Comparison of ENCODE assay signal across 37 cellular contexts in genomic region chr22:36692280-36692679, GRCh38. TPM values are rescaled to one million over a fixed set of nuclear protein-coding genes. Genes with fewer than 3 reads are reported as not detected.
"Had no signal": no experiment of that assay in that cellular context is flagged by ENCODE, and none has a peak within 500 bp of the region (broad histone marks: within the 10 kb centered on the region; RNA-seq: fewer than 3 reads in every experiment).

No MANE protein-coding gene starts in this region.

- H3K4me1 Mint-ChIP-seq: activated B cell treated with CpG ODN at 0.5 μM for 24 hours; activated CD4-positive, alpha-beta T cell treated with anti-CD3 and anti-CD28 coated beads, Interleukin-2, amount 10 ng/mL, durations not matched to agents 24 days and 14 days; activated naive CD8-positive, alpha-beta T cell treated with anti-CD3 and anti-CD28 coated beads for 36 hours; activated T-helper 17 cell treated with anti-CD3 and anti-CD28 coated beads, Interleukin-2, amount 50 U/mL, for 72 hours had no signal

- H3K27ac Mint-ChIP-seq: activated B cell treated with CpG ODN at 0.5 μM for 24 hours; activated CD4-positive, alpha-beta memory T cell treated with anti-CD3 and anti-CD28 coated beads for 36 hours; activated CD4-positive, alpha-beta T cell treated with anti-CD3 and anti-CD28 coated beads, Interleukin-2, amount 10 ng/mL, durations not matched to agents 24 days and 14 days; activated CD8-positive, alpha-beta T cell treated with anti-CD3 and anti-CD28 coated beads for 36 hours; activated naive CD4-positive, alpha-beta T cell treated with anti-CD3 and anti-CD28 coated beads for 36 hours; activated naive CD4-positive, alpha-beta T cell treated with anti-CD3 and anti-CD28 coated beads, Interleukin-2, amount 50 U/mL, for 72 hours; activated naive CD8-positive, alpha-beta T cell treated with anti-CD3 and anti-CD28 coated beads for 36 hours; activated T-cell treated with anti-CD3 and anti-CD28 coated beads, Interleukin-2, amount 50 U/mL, for 72 hours; activated T-helper 1 cell treated with anti-CD3 and anti-CD28 coated beads, Interleukin-12 subunit alpha, Interleukin-12 subunit beta, Interleukin-2, Interleukin-4 antibody, amounts not matched to agents 30 ng/mL and 10 ng/mL and 1 ng/mL, durations not matched to agents 14 hours and 24 hours and 36 hours; activated T-helper 17 cell treated with anti-CD3 and anti-CD28 coated beads, Interleukin-2, amount 50 U/mL, for 72 hours; T-helper 1 cell treated with Interleukin-12 subunit alpha and Interleukin-12 subunit beta and Interleukin-4 antibody, amounts not matched to agents 30 μg/mL and 1 μg/mL, for 36 hours; T-helper 2 cell treated with Interferon-gamma antibody and Interleukin-4, amounts not matched to agents 5 μg/mL and 100 μg/mL, for 36 hours had no signal

- ATAC-seq: activated CD8-positive, alpha-beta T cell treated with anti-CD3 and anti-CD28 coated beads for 36 hours; activated naive CD4-positive, alpha-beta T cell treated with anti-CD3 and anti-CD28 coated beads, Interleukin-2, amount 50 U/mL, for 72 hours; activated T-cell treated with anti-CD3 and anti-CD28 coated beads, Interleukin-2, amount 50 U/mL, for 4 hours; activated T-cell treated with anti-CD3 and anti-CD28 coated beads, Interleukin-2, amount 50 U/mL, for 72 hours; activated T-helper 17 cell treated with anti-CD3 and anti-CD28 coated beads, Interleukin-2, amount 50 U/mL, for 72 hours; body of pancreas had no signal

- H3K4me1 ChIP-seq: adrenal gland, body of pancreas, breast epithelium had no signal

- H3K9me3 Mint-ChIP-seq: activated B cell treated with CpG ODN at 0.5 μM for 24 hours; activated CD4-positive, alpha-beta memory T cell treated with anti-CD3 and anti-CD28 coated beads for 36 hours; activated CD4-positive, alpha-beta T cell treated with anti-CD3 and anti-CD28 coated beads, Interleukin-2, amount 10 ng/mL, durations not matched to agents 24 days and 14 days; activated CD8-positive, alpha-beta T cell treated with anti-CD3 and anti-CD28 coated beads for 36 hours; activated naive CD4-positive, alpha-beta T cell treated with anti-CD3 and anti-CD28 coated beads for 36 hours; activated naive CD4-positive, alpha-beta T cell treated with anti-CD3 and anti-CD28 coated beads, Interleukin-2, amount 50 U/mL, for 72 hours; activated naive CD8-positive, alpha-beta T cell treated with anti-CD3 and anti-CD28 coated beads for 36 hours; activated T-cell treated with anti-CD3 and anti-CD28 coated beads, Interleukin-2, amount 50 U/mL, for 4 hours; activated T-cell treated with anti-CD3 and anti-CD28 coated beads, Interleukin-2, amount 50 U/mL, for 72 hours; activated T-helper 1 cell treated with anti-CD3 and anti-CD28 coated beads, Interleukin-12 subunit alpha, Interleukin-12 subunit beta, Interleukin-2, Interleukin-4 antibody, amounts not matched to agents 30 ng/mL and 10 ng/mL and 1 ng/mL, durations not matched to agents 14 hours and 24 hours and 36 hours; T-helper 1 cell treated with Interleukin-12 subunit alpha and Interleukin-12 subunit beta and Interleukin-4 antibody, amounts not matched to agents 30 μg/mL and 1 μg/mL, for 36 hours; T-helper 2 cell treated with Interferon-gamma antibody and Interleukin-4, amounts not matched to agents 5 μg/mL and 100 μg/mL, for 36 hours had no signal

- H3K4me3 ChIP-seq: adrenal gland, body of pancreas, breast epithelium had no signal

- H3K9me3 ChIP-seq: adrenal gland, body of pancreas, breast epithelium had no signal

- H3K36me3 ChIP-seq: adrenal gland, brain microvascular endothelial cell, breast epithelium had no signal

- H3K4me3 Mint-ChIP-seq: activated B cell treated with CpG ODN at 0.5 μM for 24 hours; activated CD4-positive, alpha-beta memory T cell treated with anti-CD3 and anti-CD28 coated beads for 36 hours; activated CD4-positive, alpha-beta T cell treated with anti-CD3 and anti-CD28 coated beads, Interleukin-2, amount 10 ng/mL, durations not matched to agents 24 days and 14 days; activated CD8-positive, alpha-beta T cell treated with anti-CD3 and anti-CD28 coated beads for 36 hours; activated naive CD4-positive, alpha-beta T cell treated with anti-CD3 and anti-CD28 coated beads for 36 hours; activated naive CD8-positive, alpha-beta T cell treated with anti-CD3 and anti-CD28 coated beads for 36 hours; activated T-cell treated with anti-CD3 and anti-CD28 coated beads, Interleukin-2, amount 50 U/mL, for 4 hours; activated T-cell treated with anti-CD3 and anti-CD28 coated beads, Interleukin-2, amount 50 U/mL, for 72 hours; activated T-helper 1 cell treated with anti-CD3 and anti-CD28 coated beads, Interleukin-12 subunit alpha, Interleukin-12 subunit beta, Interleukin-2, Interleukin-4 antibody, amounts not matched to agents 30 ng/mL and 10 ng/mL and 1 ng/mL, durations not matched to agents 14 hours and 24 hours and 36 hours; activated T-helper 17 cell treated with anti-CD3 and anti-CD28 coated beads, Interleukin-2, amount 50 U/mL, for 72 hours; T-helper 1 cell treated with Interleukin-12 subunit alpha and Interleukin-12 subunit beta and Interleukin-4 antibody, amounts not matched to agents 30 μg/mL and 1 μg/mL, for 36 hours; T-helper 2 cell treated with Interferon-gamma antibody and Interleukin-4, amounts not matched to agents 5 μg/mL and 100 μg/mL, for 36 hours had no signal

- H3K27ac ChIP-seq: adrenal gland, body of pancreas, brain microvascular endothelial cell, breast epithelium, VCaP had no signal

- H3K36me3 Mint-ChIP-seq: activated CD4-positive, alpha-beta memory T cell treated with anti-CD3 and anti-CD28 coated beads for 36 hours; activated naive CD4-positive, alpha-beta T cell treated with anti-CD3 and anti-CD28 coated beads, Interleukin-2, amount 50 U/mL, for 72 hours; activated naive CD8-positive, alpha-beta T cell treated with anti-CD3 and anti-CD28 coated beads for 36 hours had no signal

- DNase-seq: activated B cell treated with CpG ODN at 0.5 μM for 24 hours; activated CD4-positive, alpha-beta memory T cell treated with anti-CD3 and anti-CD28 coated beads for 36 hours; activated CD4-positive, alpha-beta T cell treated with anti-CD3 and anti-CD28 coated beads for 4 hours; activated CD4-positive, alpha-beta T cell treated with anti-CD3 and anti-CD28 coated beads, Interleukin-2, amount 10 ng/mL, durations not matched to agents 24 days and 14 days; activated CD4-positive, alpha-beta T cell treated with anti-CD3 and anti-CD28 coated beads, Interleukin-2, amount 50 U/mL, for 1 hour; activated CD4-positive, alpha-beta T cell treated with anti-CD3 and anti-CD28 coated beads, Interleukin-2, amount 50 U/mL, for 4 hours; activated CD4-positive, CD25-positive, alpha-beta regulatory T cell treated with anti-CD3 and anti-CD28 coated beads, Interleukin-2, amount 50 U/mL, for 72 hours; activated CD8-positive, alpha-beta memory T cell treated with anti-CD3 and anti-CD28 coated beads, Interleukin-2, amount 50 U/mL, for 4 hours; activated CD8-positive, alpha-beta T cell treated with anti-CD3 and anti-CD28 coated beads for 36 hours; activated effector memory CD4-positive, alpha-beta T cell treated with anti-CD3 and anti-CD28 coated beads, Interleukin-2, amount 50 U/mL, for 16 hours; activated gamma-delta T cell treated with Interleukin-2 at 50 U/mL for 16 hours; activated naive CD4-positive, alpha-beta T cell; activated naive CD4-positive, alpha-beta T cell treated with anti-CD3 and anti-CD28 coated beads for 36 hours; activated naive CD4-positive, alpha-beta T cell treated with anti-CD3 and anti-CD28 coated beads, Interleukin-2, amount 50 U/mL, for 16 hours; activated naive CD8-positive, alpha-beta T cell treated with anti-CD3 and anti-CD28 coated beads for 36 hours; activated T-cell treated with anti-CD3 and anti-CD28 coated beads for 4 hours; activated T-cell treated with anti-CD3 and anti-CD28 coated beads, Interleukin-2, amount 50 U/mL, for 1 hour; activated T-cell treated with anti-CD3 and anti-CD28 coated beads, Interleukin-2, amount 50 U/mL, for 4 hours; activated T-cell treated with anti-CD3 and anti-CD28 coated beads, Interleukin-2, amount 50 U/mL, for 72 hours; adrenal gland; amniotic stem cell; aorta; body of pancreas; brain microvascular endothelial cell; central memory CD4-positive, alpha-beta T cell; T-helper 2 cell; T-helper 9 cell had no signal

- H3K27me3 ChIP-seq: body of pancreas had no signal

RNA-seq across cellular contexts. Expression of gene CACNG2, which starts 11.3 kb away (rescaled TPM):
- total RNA-seq: activated B cell treated with CpG ODN at 0.5 μM for 24 hours; activated CD4-positive, alpha-beta memory T cell treated with anti-CD3 and anti-CD28 coated beads for 36 hours; activated CD4-positive, alpha-beta T cell treated with anti-CD3 and anti-CD28 coated beads, Interleukin-2, amount 10 ng/mL, durations not matched to agents 24 days and 14 days; activated CD8-positive, alpha-beta memory T cell treated with anti-CD3 and anti-CD28 coated beads for 36 hours; activated CD8-positive, alpha-beta T cell treated with anti-CD3 and anti-CD28 coated beads for 36 hours; activated naive CD4-positive, alpha-beta T cell treated with anti-CD3 and anti-CD28 coated beads for 36 hours; activated naive CD4-positive, alpha-beta T cell treated with anti-CD3 and anti-CD28 coated beads, Interleukin-2, amount 50 U/mL, for 72 hours; activated naive CD8-positive, alpha-beta T cell treated with anti-CD3 and anti-CD28 coated beads for 36 hours; activated T-cell treated with anti-CD3 and anti-CD28 coated beads, Interleukin-2, amount 50 U/mL, for 4 hours; activated T-cell treated with anti-CD3 and anti-CD28 coated beads, Interleukin-2, amount 50 U/mL, for 72 hours; activated T-helper 1 cell treated with anti-CD3 and anti-CD28 coated beads, Interleukin-12 subunit alpha, Interleukin-12 subunit beta, Interleukin-2, Interleukin-4 antibody, amounts not matched to agents 30 ng/mL and 10 ng/mL and 1 ng/mL, durations not matched to agents 14 hours and 24 hours and 36 hours; activated T-helper 17 cell treated with anti-CD3 and anti-CD28 coated beads, Interleukin-2, amount 50 U/mL, for 72 hours; aorta; astrocyte; body of pancreas; breast epithelium; cardiac septum had no signal
